Comparison of ENCODE assay signal across 8 cellular contexts in the genomic region with DNA sequence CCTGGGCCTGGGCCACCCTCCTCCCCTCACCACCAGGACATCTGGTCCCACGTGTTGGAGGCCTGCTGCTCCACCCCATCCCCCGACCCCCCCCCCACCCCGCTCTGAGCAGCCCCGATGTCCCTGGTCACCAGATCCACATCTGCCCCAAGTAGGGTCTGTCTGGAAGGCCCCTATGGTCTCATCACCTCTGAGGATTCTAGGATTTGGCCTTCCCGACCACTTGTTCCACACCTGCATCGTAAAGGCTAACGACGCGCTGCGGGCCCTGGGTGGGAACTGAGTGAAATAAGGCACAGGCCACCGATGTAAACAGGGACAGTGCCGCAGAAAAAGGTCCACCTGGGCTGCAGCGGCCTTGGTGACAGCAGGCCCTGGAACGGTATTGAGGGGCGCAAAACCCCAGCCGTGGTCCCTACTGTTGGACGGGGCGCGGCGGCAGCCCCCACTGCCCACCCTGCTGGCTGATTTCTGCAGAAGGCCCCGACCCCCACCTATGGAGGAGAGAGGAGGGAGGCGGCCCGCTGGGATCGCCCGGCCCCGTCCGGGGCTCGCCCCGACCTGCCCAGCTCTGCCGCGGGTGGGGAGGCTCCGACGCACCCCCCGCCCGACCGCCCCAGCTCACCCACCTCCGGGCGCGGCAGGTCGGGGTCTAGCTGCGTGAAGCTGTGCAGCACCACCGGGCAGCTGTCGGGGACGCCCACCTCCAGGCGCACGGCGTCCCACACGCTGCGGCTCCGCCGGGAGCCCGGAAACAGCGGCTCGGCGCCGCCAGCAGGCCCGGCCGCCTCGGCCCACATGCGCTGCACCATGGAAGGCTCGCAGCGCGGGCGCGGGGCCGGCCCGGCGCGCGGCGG. TPM values are rescaled to one million over a fixed set of nuclear protein-coding genes. Genes with fewer than 3 reads are reported as not detected.
A peak's percentile ranks its signal among the peaks of the same experiment; 100 is the strongest.
DNase-seq lines count a peak whose midpoint lies in the region; ATAC-seq and TF ChIP-seq lines count a peak whose summit lies in the region.

No MANE protein-coding gene starts in this region.

- peaks cover 3% of the 10 kb centered on the region for H3K36me3 Mint-ChIP-seq in activated naive CD8-positive, alpha-beta T cell treated with anti-CD3 and anti-CD28 coated beads for 36 hours

- peaks cover 9% of the 10 kb centered on the region; the same call in 1 of the 2 replicates for H3K4me1 ChIP-seq in iPS-20b (ENCODE audit: insufficient read depth, low read length)
- H3K4me1 ChIP-seq in stomach: peaks cover 45 to 91% (median 79%) of the 10 kb centered on the region in 4 donors

- 1 to 8% (median 2%) methylated on average over 3 to 71 of the region's 71 CpGs for WGBS in stomach, 5 donors

- H3K27me3 Mint-ChIP-seq in activated naive CD8-positive, alpha-beta T cell treated with anti-CD3 and anti-CD28 coated beads for 36 hours: no peaks in the 10 kb centered on the region

- peaks cover 42% of the 10 kb centered on the region for H3K4me1 Mint-ChIP-seq in activated naive CD8-positive, alpha-beta T cell treated with anti-CD3 and anti-CD28 coated beads for 36 hours

- peak overlapping the region; percentile 77 for H3K4me3 Mint-ChIP-seq in activated naive CD8-positive, alpha-beta T cell treated with anti-CD3 and anti-CD28 coated beads for 36 hours

- no peak for TF ChIP-seq CTCF in stomach (IDR thresholded peaks at IDR 0.05)

- intact Hi-C loops in stomach (cut with DNase I; ENCODE audit: low total_unique reads): no loop called here

- peak overlapping the region; percentile 61 for H3K27ac Mint-ChIP-seq in activated naive CD8-positive, alpha-beta T cell treated with anti-CD3 and anti-CD28 coated beads for 36 hours

- ATAC-seq in HG03558 (IDR thresholded peaks at IDR 0.05; ENCODE audit: extremely low read depth, unreplicated experiment) (peak; percentile 31), HG02852 (IDR thresholded peaks at IDR 0.05; ENCODE audit: unreplicated experiment) (no peak)

- H3K27me3 ChIP-seq in iPS-20b (ENCODE audit: insufficient read depth, low read length) (peaks cover 78% of the 10 kb centered on the region), stomach (no peaks in the 10 kb centered on the region)

- peak overlapping the region; percentile 59; the same call in 1 of the 2 replicates for H3K9ac ChIP-seq in iPS-20b (ENCODE audit: low read depth, low read length)

- no peaks in the 10 kb centered on the region for H3K9me3 Mint-ChIP-seq in activated naive CD8-positive, alpha-beta T cell treated with anti-CD3 and anti-CD28 coated beads for 36 hours

- H3K36me3 ChIP-seq in iPS-20b (ENCODE audit: insufficient read depth, low read depth, low read length): no peaks in the 10 kb centered on the region
- no peaks in the 10 kb centered on the region for H3K36me3 ChIP-seq in stomach

- DNase-seq in NCI-H1694 treated with DMSO at 0.1 percent for 48 hours (lab: John Stamatoyannopoulos, UW) (peak; percentile 45), NCI-H1694 (lab: John Stamatoyannopoulos, UW) (no peak), stomach (no peak), NCI-H2196 treated with DMSO at 0.1 percent for 48 hours (lab: John Stamatoyannopoulos, UW; ENCODE audit: unreplicated experiment) (no peak)
- no peak for DNase-seq in activated naive CD8-positive, alpha-beta T cell treated with anti-CD3 and anti-CD28 coated beads for 36 hours

- peak overlapping the region; percentile 70; the same call in 1 of the 2 replicates for H3K4me3 ChIP-seq in iPS-20b (ENCODE audit: low read length)
- peak overlapping the region; percentile 62 to 91 (median 85) for H3K4me3 ChIP-seq in stomach

- TF ChIP-seq EP300 in stomach (IDR thresholded peaks at IDR 0.05): no peak

- H3K9me3 ChIP-seq in iPS-20b (ENCODE audit: insufficient read depth, low read depth, low read length) (no peaks in the 10 kb centered on the region), stomach (no peaks in the 10 kb centered on the region)

- TF ChIP-seq POLR2A in stomach (IDR thresholded peaks at IDR 0.05): no peak

- H3K27ac ChIP-seq in iPS-20b (ENCODE audit: low read length): no peak overlapping the region
- H3K27ac ChIP-seq in stomach: peak overlapping the region; percentile 85 to 94 (median 91)

RNA-seq across cellular contexts. Expression of gene RALGDS, which starts 0.5 kb away (rescaled TPM):
- 10 to 100 TPM; 50.3 to 51.9 TPM for total RNA-seq in activated naive CD8-positive, alpha-beta T cell treated with anti-CD3 and anti-CD28 coated beads for 36 hours
- total RNA-seq in stomach: 100 to 1,000 TPM in 1 of 5 donors, 10 to 100 TPM in 4; 29.4 to 242 (median 65.2) TPM
- polyA plus RNA-seq in stomach: 10 to 100 TPM; 20.5 to 45.8 (median 32.8) TPM

RNA-seq across cellular contexts. Expression of gene GBGT1, which starts 43.1 kb away (rescaled TPM):
- total RNA-seq in activated naive CD8-positive, alpha-beta T cell treated with anti-CD3 and anti-CD28 coated beads for 36 hours: 1 to 10 TPM; 1.6 to 2.9 TPM
- 10 to 100 TPM in 3 of 5 donors, 1 to 10 TPM in 2; 1.2 to 37.9 (median 21.3) TPM for total RNA-seq in stomach
- polyA plus RNA-seq in stomach: 10 to 100 TPM; 12.5 to 24.2 (median 23.8) TPM

RNA-seq across cellular contexts. Expression of gene CEL, which starts 58.8 kb away (rescaled TPM):
- total RNA-seq in activated naive CD8-positive, alpha-beta T cell treated with anti-CD3 and anti-CD28 coated beads for 36 hours: 1 to 10 TPM; 2.3 to 2.8 TPM
- 1 to 10 TPM in 2 of 5 donors, not detected in 3; 1.2 to 2.0 TPM for total RNA-seq in stomach
- 1 to 10 TPM; 1.4 to 9.9 (median 4.0) TPM for polyA plus RNA-seq in stomach
